In the genomic region with DNA sequence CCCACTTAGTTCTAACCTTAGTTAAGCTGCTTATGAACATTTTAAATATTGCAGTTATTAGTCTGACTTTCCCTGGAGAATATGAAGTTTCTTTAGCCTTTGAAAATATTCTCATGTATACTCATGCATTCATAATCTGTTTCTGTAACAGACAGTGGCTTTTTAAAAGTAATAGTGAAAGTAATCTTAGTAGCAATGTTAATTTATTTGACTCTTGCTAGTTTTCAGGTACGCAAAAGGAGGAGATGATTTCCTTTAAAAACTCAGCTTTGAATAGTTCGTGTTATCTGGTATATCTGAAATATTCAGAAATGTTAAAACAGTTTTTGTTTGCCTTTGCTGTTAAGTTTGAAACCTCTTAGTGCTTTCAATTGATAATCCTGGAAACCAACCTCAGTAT, we compare ENCODE assay signal across 10 cellular contexts. TPM values are rescaled to one million over a fixed set of nuclear protein-coding genes. Genes with fewer than 3 reads are reported as not detected.
DNase-seq lines count a peak whose midpoint lies in the region; ATAC-seq and TF ChIP-seq lines count a peak whose summit lies in the region.
"Had no signal": no experiment of that assay in that cellular context is flagged by ENCODE, and none has a peak within 500 bp of the region (broad histone marks: within the 10 kb centered on the region; RNA-seq: fewer than 3 reads in every experiment).

No MANE protein-coding gene starts in this region.

- H3K9me3 ChIP-seq in hepatocyte (ENCODE audit: low read depth) (no peaks in the 10 kb centered on the region), stomach smooth muscle (ENCODE audit: control insufficient read depth in 2 of 2, low read length in 2 of 2) (no peaks in the 10 kb centered on the region)

- peaks cover 76% of the 10 kb centered on the region for H3K79me2 ChIP-seq in hepatocyte

- DNase-seq in activated CD4-positive, alpha-beta T cell treated with anti-CD3 and anti-CD28 coated beads, Interleukin-2, amount 10 ng/mL, durations not matched to agents 7 days and 5 days = no peak
- DNase-seq in activated CD4-positive, alpha-beta T cell treated with anti-CD3 and anti-CD28 coated beads for 4 hours = no peak
- no peak for DNase-seq in activated CD4-positive, alpha-beta memory T cell treated with anti-CD3 and anti-CD28 coated beads for 36 hours
- DNase-seq in hepatocyte (ENCODE audit: low spot score) = no peak
- no peak for DNase-seq in NCI-H2081 (lab: John Stamatoyannopoulos, UW)
- no peak for DNase-seq in activated gamma-delta T cell (lab: John Stamatoyannopoulos, UW)
- DNase-seq: NCI-H1092 treated with DMSO at 0.1 percent for 48 hours, Right ventricle myocardium superior had no signal

- peak overlapping the region; percentile 89 for H3K4me2 ChIP-seq in hepatocyte

- H3K9me2 ChIP-seq in hepatocyte (replicated peaks; ENCODE audit: insufficient read depth) = no peaks in the 10 kb centered on the region

- TF ChIP-seq CTCF in hepatocyte (IDR thresholded peaks at IDR 0.05; ENCODE audit: poor library complexity) = no peak

- no peaks in the 10 kb centered on the region for H3K27me3 Mint-ChIP-seq in activated CD4-positive, alpha-beta T cell treated with anti-CD3 and anti-CD28 coated beads, Interleukin-2, amount 10 ng/mL, durations not matched to agents 7 days and 5 days
- H3K27me3 Mint-ChIP-seq in activated CD4-positive, alpha-beta memory T cell treated with anti-CD3 and anti-CD28 coated beads for 36 hours = no peaks in the 10 kb centered on the region

- H3K36me3 ChIP-seq in hepatocyte (replicated peaks; ENCODE audit: insufficient read depth, low read depth) (no peaks in the 10 kb centered on the region), stomach smooth muscle (ENCODE audit: control insufficient read depth in 2 of 2, insufficient read depth in 2 of 2, low read length in 2 of 2) (no peaks in the 10 kb centered on the region)

- H3K36me3 Mint-ChIP-seq in activated CD4-positive, alpha-beta T cell treated with anti-CD3 and anti-CD28 coated beads, Interleukin-2, amount 10 ng/mL, durations not matched to agents 7 days and 5 days (ENCODE audit: low read depth) = peaks cover 41% of the 10 kb centered on the region
- H3K36me3 Mint-ChIP-seq in activated CD4-positive, alpha-beta memory T cell treated with anti-CD3 and anti-CD28 coated beads for 36 hours = peaks cover 49% of the 10 kb centered on the region

- intact Hi-C loops in activated CD4-positive, alpha-beta memory T cell treated with anti-CD3 and anti-CD28 coated beads for 36 hours (cut with micrococcal nuclease) = loop anchor here (2.0 to 10.0 kb wide), 4 partner anchors 16 to 474 kb away; partner anchors contain the start of gene PPP4R1

- H3K27ac ChIP-seq in hepatocyte (no peak overlapping the region), stomach smooth muscle (ENCODE audit: low read length) (peak overlapping the region; percentile 1)

- H2AFZ ChIP-seq in hepatocyte = no peak overlapping the region

- peak overlapping the region in 1 of 2 donors; percentile 44 for H3K9ac ChIP-seq in stomach smooth muscle (ENCODE audit: low read length in 2 of 2)

- 96% methylated on average over 2 of the region's 2 CpGs for WGBS in hepatocyte (ENCODE audit: low lambda C conversion rate, missing lambda C conversion rate)

- CTCF ChIA-PET in activated CD4-positive, alpha-beta T cell treated with anti-CD3 and anti-CD28 coated beads, Interleukin-2, amount 10 ng/mL, durations not matched to agents 7 days and 5 days (lab: Charles Lee) = interaction anchor here (1.1 to 1.4 kb wide), 3 partner anchors 23 to 67 kb away, joined by 3 to 5 read pairs (median 3); no protein-coding TSS in a partner anchor
- CTCF ChIA-PET in activated CD4-positive, alpha-beta memory T cell treated with anti-CD3 and anti-CD28 coated beads for 36 hours (lab: Charles Lee) = interaction anchor here (0.6 to 4.7 kb wide), 5 partner anchors 22 to 193 kb away, joined by 3 to 24 read pairs (median 3); no protein-coding TSS in a partner anchor

- peaks cover 73% of the 10 kb centered on the region for H4K20me1 ChIP-seq in hepatocyte (ENCODE audit: insufficient read depth, poor library complexity, severe bottlenecking)

- POLR2A ChIA-PET in activated CD4-positive, alpha-beta T cell treated with anti-CD3 and anti-CD28 coated beads, Interleukin-2, amount 10 ng/mL, durations not matched to agents 7 days and 5 days (lab: Charles Lee) = no interaction called here
- POLR2A ChIA-PET in activated CD4-positive, alpha-beta memory T cell treated with anti-CD3 and anti-CD28 coated beads for 36 hours (lab: Charles Lee) = interaction anchor here (1.0 to 8.0 kb wide), 10 partner anchors 16 to 194 kb away, joined by 3 to 178 read pairs (median 36); partner anchors contain the start of genes NDUFV2 and TWSG1

- H3K4me1 ChIP-seq in hepatocyte (ENCODE audit: insufficient read depth) (peaks cover 14% of the 10 kb centered on the region), stomach smooth muscle (ENCODE audit: control insufficient read depth, insufficient read depth, low read length) (peaks cover 18% of the 10 kb centered on the region)

- H3K9me3 Mint-ChIP-seq in activated CD4-positive, alpha-beta T cell treated with anti-CD3 and anti-CD28 coated beads, Interleukin-2, amount 10 ng/mL, durations not matched to agents 7 days and 5 days = no peaks in the 10 kb centered on the region
- peaks cover 6% of the 10 kb centered on the region for H3K9me3 Mint-ChIP-seq in activated CD4-positive, alpha-beta memory T cell treated with anti-CD3 and anti-CD28 coated beads for 36 hours

- H3K4me1 Mint-ChIP-seq in activated CD4-positive, alpha-beta T cell treated with anti-CD3 and anti-CD28 coated beads, Interleukin-2, amount 10 ng/mL, durations not matched to agents 7 days and 5 days = peaks cover 61% of the 10 kb centered on the region
- peaks cover 62% of the 10 kb centered on the region for H3K4me1 Mint-ChIP-seq in activated CD4-positive, alpha-beta memory T cell treated with anti-CD3 and anti-CD28 coated beads for 36 hours (ENCODE audit: low read depth)

- H3K4me3 Mint-ChIP-seq in activated CD4-positive, alpha-beta T cell treated with anti-CD3 and anti-CD28 coated beads, Interleukin-2, amount 10 ng/mL, durations not matched to agents 7 days and 5 days = peak overlapping the region; percentile 74
- H3K4me3 Mint-ChIP-seq in activated CD4-positive, alpha-beta memory T cell treated with anti-CD3 and anti-CD28 coated beads for 36 hours = peak overlapping the region; percentile 84

- H3K27me3 ChIP-seq in hepatocyte = no peaks in the 10 kb centered on the region
- H3K27me3 ChIP-seq in stomach smooth muscle (ENCODE audit: control insufficient read depth in 1 of 2, insufficient read depth in 2 of 2, low read length in 2 of 2) = no peaks in the 10 kb centered on the region

- ATAC-seq in HG02884 (IDR thresholded peaks at IDR 0.05; ENCODE audit: unreplicated experiment) = no peak

- H3K4me3 ChIP-seq in hepatocyte (no peak overlapping the region), stomach smooth muscle (ENCODE audit: low read length in 2 of 2) (peak overlapping the region; percentile 40 to 42)

- peak overlapping the region; percentile 81 for H3K27ac Mint-ChIP-seq in activated CD4-positive, alpha-beta T cell treated with anti-CD3 and anti-CD28 coated beads, Interleukin-2, amount 10 ng/mL, durations not matched to agents 7 days and 5 days
- H3K27ac Mint-ChIP-seq in activated CD4-positive, alpha-beta memory T cell treated with anti-CD3 and anti-CD28 coated beads for 36 hours = peak overlapping the region; percentile 95

RNA-seq across cellular contexts. Expression of gene ANKRD12, which starts 3.8 kb away (rescaled TPM):
- total RNA-seq in activated CD4-positive, alpha-beta T cell treated with anti-CD3 and anti-CD28 coated beads, Interleukin-2, amount 10 ng/mL, durations not matched to agents 7 days and 5 days = 100 to 1,000 TPM in 1 of 2 experiments, 10 to 100 TPM in 1; 79.4 to 107 TPM
- 10 to 100 TPM; 77.8 to 83.9 TPM for total RNA-seq in activated CD4-positive, alpha-beta memory T cell treated with anti-CD3 and anti-CD28 coated beads for 36 hours
- total RNA-seq in hepatocyte = 28.5 and 29.2 TPM in 2 replicates
- 34.3 and 39.7 TPM in 2 replicates for polyA plus RNA-seq in hepatocyte

RNA-seq across cellular contexts. Expression of gene NDUFV2, which starts 37.9 kb away (rescaled TPM):
- 100 to 1,000 TPM; 177 to 185 TPM for total RNA-seq in activated CD4-positive, alpha-beta T cell treated with anti-CD3 and anti-CD28 coated beads, Interleukin-2, amount 10 ng/mL, durations not matched to agents 7 days and 5 days
- total RNA-seq in activated CD4-positive, alpha-beta memory T cell treated with anti-CD3 and anti-CD28 coated beads for 36 hours = 100 to 1,000 TPM; 535 to 552 TPM
- total RNA-seq in hepatocyte = 170 and 178 TPM in 2 replicates
- polyA plus RNA-seq in hepatocyte = 233 and 238 TPM in 2 replicates
